ENCODE assay signal across 1 cellular context in the genomic region with DNA sequence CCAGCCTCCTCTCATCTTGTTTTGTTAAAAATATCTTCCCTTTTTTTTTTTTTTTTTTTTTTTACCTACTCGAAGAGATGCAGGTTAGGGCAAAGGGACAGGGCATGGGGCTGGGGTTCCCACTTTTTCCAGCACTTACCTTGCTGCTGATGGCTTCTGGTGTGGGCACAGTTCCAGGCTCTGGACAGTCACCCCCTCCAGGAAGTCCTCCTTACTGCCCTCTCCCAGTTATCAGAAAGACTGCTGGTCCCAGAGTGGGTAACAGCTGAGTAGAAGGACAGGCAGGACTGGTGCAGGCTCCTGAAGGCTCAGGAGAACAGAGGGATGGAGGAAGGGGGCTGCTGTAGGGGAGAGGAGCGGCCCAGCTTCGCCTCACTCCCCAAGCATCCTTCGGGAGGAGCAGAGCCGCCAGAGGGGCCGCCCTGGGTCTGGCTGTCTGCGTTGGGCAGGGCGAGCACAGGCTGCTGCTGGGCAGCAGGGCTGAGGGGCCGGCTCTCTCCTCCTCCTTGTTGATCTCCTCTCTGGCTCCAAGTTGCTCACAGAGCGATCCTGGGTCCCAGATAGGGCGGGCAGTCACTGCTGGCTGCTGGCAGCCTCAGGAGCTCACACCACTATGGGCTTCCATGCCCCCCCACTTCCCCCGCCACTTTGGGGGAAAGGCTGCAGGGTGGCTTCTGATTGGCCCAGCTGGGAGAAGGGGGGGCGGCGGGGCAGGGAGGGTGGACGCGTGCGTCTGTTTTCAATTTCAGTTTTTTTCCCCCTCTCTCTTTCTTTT.
A peak's percentile ranks its signal among the peaks of the same experiment; 100 is the strongest.
TF ChIP-seq lines count a peak whose summit lies in the region.

A gene (minus strand): TSS at position 588 of the 775 bp plus-strand sequence. CDS start 18,798 bp downstream, outside the sequence.

TF ChIP-seq in H1, 55 proteins besides CTCF, POLR2A, EP300 and RAD21:
- TF ChIP-seq POU5F1 (IDR thresholded peaks at IDR 0.05; ENCODE audit: low read depth, low read length), result no peak
- TF ChIP-seq YY1 (IDR thresholded peaks at IDR 0.05; ENCODE audit: low read depth, low read length), result no peak
- TF ChIP-seq, protein P1, sequence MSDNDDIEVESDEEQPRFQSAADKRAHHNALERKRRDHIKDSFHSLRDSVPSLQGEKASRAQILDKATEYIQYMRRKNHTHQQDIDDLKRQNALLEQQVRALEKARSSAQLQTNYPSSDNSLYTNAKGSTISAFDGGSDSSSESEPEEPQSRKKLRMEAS (IDR thresholded peaks at IDR 0.05), result peak; percentile 40; the same call in 1 of the 2 replicates
- peak; percentile 67 for TF ChIP-seq TAF1 (IDR thresholded peaks at IDR 0.05; ENCODE audit: low read depth, low read length)
- no peak for TF ChIP-seq KDM5A (IDR thresholded peaks at IDR 0.05; ENCODE audit: low read length)
